In the genomic region with DNA sequence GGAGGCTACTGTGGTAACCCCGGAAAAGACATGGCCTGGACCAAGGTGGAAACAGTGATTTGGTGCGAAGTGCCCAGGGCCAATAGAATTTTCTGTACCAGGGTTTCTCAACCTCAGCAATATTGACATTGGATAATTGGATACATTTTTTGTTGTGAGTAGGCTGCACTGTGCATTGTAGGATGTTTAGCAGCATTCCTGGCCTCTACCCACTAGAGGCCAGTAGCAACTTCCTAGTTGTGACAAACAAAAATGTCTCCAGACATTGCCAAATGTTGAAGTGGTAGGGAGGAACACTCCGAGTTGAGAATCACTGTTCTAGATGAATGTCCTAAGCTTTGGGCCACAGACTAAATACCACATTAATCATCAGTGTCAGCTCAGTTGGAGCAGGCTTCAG, we compare ENCODE assay signal across 9 cellular contexts.
DNase-seq lines count a peak whose midpoint lies in the region; ATAC-seq and TF ChIP-seq lines count a peak whose summit lies in the region.
"Had no signal": no experiment of that assay in that cellular context is flagged by ENCODE, and none has a peak within 500 bp of the region (broad histone marks: within the 10 kb centered on the region; RNA-seq: fewer than 3 reads in every experiment).

No MANE protein-coding gene starts in this region.

- ATAC-seq in GM19467 (IDR thresholded peaks at IDR 0.05; ENCODE audit: unreplicated experiment) (no peak), GM21576 (IDR thresholded peaks at IDR 0.05; ENCODE audit: unreplicated experiment) (no peak)

- no peaks in the 10 kb centered on the region for H3K36me3 ChIP-seq in effector memory CD4-positive, alpha-beta T cell (ENCODE audit: control insufficient read depth, insufficient read depth, low read length)

- H3K4me3 ChIP-seq in effector memory CD4-positive, alpha-beta T cell (ENCODE audit: insufficient read depth, low read depth, low read length, poor library complexity, severe bottlenecking): no peak overlapping the region

- H3K4me1 ChIP-seq in effector memory CD4-positive, alpha-beta T cell (ENCODE audit: control insufficient read depth, insufficient read depth, low read length, poor library complexity, severe bottlenecking): no peaks in the 10 kb centered on the region

- H3K36me3 Mint-ChIP-seq in nephron progenitor cell (ENCODE audit: low read depth): no peaks in the 10 kb centered on the region

- H3K4me1 Mint-ChIP-seq in nephron progenitor cell: peaks cover 10% of the 10 kb centered on the region

- no peaks in the 10 kb centered on the region for H3K27me3 ChIP-seq in effector memory CD4-positive, alpha-beta T cell (replicated peaks; ENCODE audit: control insufficient read depth, insufficient read depth, low read length, poor library complexity, severe bottlenecking)

- peaks cover 7% of the 10 kb centered on the region for H3K27me3 Mint-ChIP-seq in nephron progenitor cell (ENCODE audit: low read depth, poor library complexity)

- H3K9me3 Mint-ChIP-seq in nephron progenitor cell: no peaks in the 10 kb centered on the region

- DNase-seq in ELF-1 (ENCODE audit: low read depth, low spot score) (peak; percentile 21), cerebellar cortex (ENCODE audit: low spot score) (peak; percentile 35), nephron progenitor cell (no peak), NCI-H2081 (lab: John Stamatoyannopoulos, UW) (no peak)
- no peak for DNase-seq in effector memory CD4-positive, alpha-beta T cell
- DNase-seq: stimulated activated CD4-positive, alpha-beta T cell treated with anti-CD3 and anti-CD28 coated beads, Interleukin-12 subunit alpha, Interleukin-12 subunit beta, amount 100 ng/mL, for 4 hours had no signal

- no peaks in the 10 kb centered on the region for H3K9me3 ChIP-seq in effector memory CD4-positive, alpha-beta T cell (ENCODE audit: control insufficient read depth, low read length)

- TF ChIP-seq CTCF in LNCAP (IDR thresholded peaks at IDR 0.05): peak; percentile 58
- TF ChIP-seq CTCF in nephron progenitor cell (IDR thresholded peaks at IDR 0.05): peak; percentile 22

- H3K4me3 Mint-ChIP-seq in nephron progenitor cell: no peak overlapping the region

- no peak overlapping the region for H3K27ac Mint-ChIP-seq in nephron progenitor cell

- H3K27ac ChIP-seq in effector memory CD4-positive, alpha-beta T cell (ENCODE audit: insufficient read depth, low read length, poor library complexity, severe bottlenecking): no peak overlapping the region

Comparison
In these comparisons a context has a peak if more than half of its experiments do, and no peak if none do; other contexts are left out.
1. DNase-seq: peak in ELF-1 (single experiment) and cerebellar cortex (single experiment); none in nephron progenitor cell (single experiment), effector memory CD4-positive, alpha-beta T cell (0 of 3) and NCI-H2081 (0 of 2).